ENCODE assay signal across 20 cellular contexts in the genomic region with DNA sequence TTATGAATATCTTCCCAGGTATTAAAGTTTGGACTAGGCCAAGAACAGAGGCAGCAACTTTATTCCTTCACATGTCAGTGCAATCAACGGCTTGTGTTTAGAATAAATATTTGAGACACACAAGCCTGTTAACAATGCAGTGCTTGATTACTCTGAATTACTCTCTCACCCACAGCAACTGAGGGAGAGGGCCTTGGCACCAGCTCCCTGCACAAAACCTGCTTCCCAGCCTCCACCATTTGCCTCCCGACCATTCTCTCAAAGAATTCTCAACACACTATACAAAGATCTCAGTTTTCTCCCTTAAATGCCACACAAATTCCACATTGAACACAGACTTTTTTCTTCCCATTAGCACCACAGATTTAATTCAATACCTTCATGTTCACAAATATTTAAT.
DNase-seq lines count a peak whose midpoint lies in the region; ATAC-seq, FAIRE-seq and TF ChIP-seq lines count a peak whose summit lies in the region.
"Had no signal": no experiment of that assay in that cellular context is flagged by ENCODE, and none has a peak within 500 bp of the region (broad histone marks: within the 10 kb centered on the region; RNA-seq: fewer than 3 reads in every experiment).

No MANE protein-coding gene starts in this region.

- H3K56ac ChIP-seq in H1 (replicated peaks; ENCODE audit: insufficient read length, low read depth, low read length): no peak overlapping the region

- no peak for ATAC-seq in gastrocnemius medialis
- ATAC-seq: activated naive CD4-positive, alpha-beta T cell treated with anti-CD3 and anti-CD28 coated beads, Interleukin-2, amount 50 U/mL, for 72 hours; HepG2; natural killer cell treated with Interleukin-12 subunit alpha and Interleukin-12 subunit beta and Interleukin-15 and Interleukin-18, amount 100 ng/mL, for 72 hours; stimulated activated effector memory CD8-positive, alpha-beta T cell treated with anti-CD3 and anti-CD28 coated beads, Interleukin-12 subunit alpha, Interleukin-12 subunit beta, amount 100 ng/mL, for 72 hours had no signal

- H3K27ac ChIP-seq in H1 (ENCODE audit: low read depth, low read length): no peak overlapping the region
- no peak overlapping the region for H3K27ac ChIP-seq in mesodermal cell (ENCODE audit: low read depth, low read length, severe bottlenecking)
- peak overlapping the region; percentile 34 for H3K27ac ChIP-seq in vagina
- H3K27ac ChIP-seq in gastrocnemius medialis: no peak overlapping the region

- TF ChIP-seq POLR2A in H1 (IDR thresholded peaks at IDR 0.05; ENCODE audit: control extremely low read depth in 1 of 2, low read depth in 2 of 2, low read length in 2 of 2) (no peak), vagina (IDR thresholded peaks at IDR 0.05) (no peak), gastrocnemius medialis (IDR thresholded peaks at IDR 0.05) (no peak)

- peaks cover 2 to 26% (median 15%) of the 10 kb centered on the region in 4 experiments; a peak in 5 of 7 replicates for H3K4me1 ChIP-seq in H1 (replicated peaks in 1 of 4; ENCODE audit: control insufficient read depth in 3 of 4, insufficient read depth in 4 of 4, low read length in 3 of 4)
- peaks cover 9% of the 10 kb centered on the region for H3K4me1 ChIP-seq in mesodermal cell (ENCODE audit: control insufficient read depth, insufficient read depth, low read length, poor library complexity, severe bottlenecking)
- H3K4me1 ChIP-seq in vagina: no peaks in the 10 kb centered on the region
- no peaks in the 10 kb centered on the region for H3K4me1 ChIP-seq in gastrocnemius medialis
- H3K4me1 ChIP-seq: Peyer's patch had no signal

- no peak for TF ChIP-seq RAD21 in H1 (IDR thresholded peaks at IDR 0.05 in 1 of 2, conservative IDR thresholded peaks at IDR 0.05 in 1 of 2; ENCODE audit: low read depth in 2 of 2, low read length in 2 of 2)

- TF ChIP-seq EP300 in H1 (IDR thresholded peaks at IDR 0.05; ENCODE audit: borderline replicate concordance in 1 of 2, low read depth in 2 of 2, low read length in 2 of 2): no peak

- H3K4me3 ChIP-seq in H1 (ENCODE audit: extremely low read depth in 1 of 4, insufficient read depth in 2 of 4, low read depth in 3 of 4, low read length in 4 of 4): peak overlapping the region in 1 of 4 experiments; percentile 57; a peak in 3 of 8 replicates
- H3K4me3 ChIP-seq in mesodermal cell (ENCODE audit: extremely low read depth, insufficient read depth, low read length, poor library complexity, severe bottlenecking): peak overlapping the region; percentile 40
- H3K4me3 ChIP-seq in vagina: peak overlapping the region in 1 of 2 donors; percentile 35
- no peak overlapping the region for H3K4me3 ChIP-seq in gastrocnemius medialis

- H3K36me3 ChIP-seq in H1 (ENCODE audit: control insufficient read depth in 2 of 4, insufficient read depth in 4 of 4, low read length in 3 of 4) (no peaks in the 10 kb centered on the region), mesodermal cell (ENCODE audit: control insufficient read depth, insufficient read depth, low read length) (peaks cover 15% of the 10 kb centered on the region), vagina (no peaks in the 10 kb centered on the region), gastrocnemius medialis (no peaks in the 10 kb centered on the region)
- H3K36me3 ChIP-seq: Peyer's patch had no signal

- no peak overlapping the region for H3K18ac ChIP-seq in H1 (ENCODE audit: extremely low read depth, low read length)

- no peaks in the 10 kb centered on the region for H4K20me1 ChIP-seq in H1 (replicated peaks in 1 of 2; ENCODE audit: control insufficient read depth in 1 of 2, insufficient read depth in 2 of 2, low read length in 2 of 2)

- TF ChIP-seq CTCF in H1 (IDR thresholded peaks at IDR 0.05; ENCODE audit: control extremely low read depth in 1 of 3, insufficient read depth in 1 of 3, low read depth in 1 of 3, low read length in 3 of 3) (no peak), vagina (IDR thresholded peaks at IDR 0.05) (no peak), gastrocnemius medialis (IDR thresholded peaks at IDR 0.05 in 4 of 5, conservative IDR thresholded peaks at IDR 0.05 in 1 of 5) (no peak)

- H3K14ac ChIP-seq in H1 (ENCODE audit: insufficient read length): no peak overlapping the region

- H3K23ac ChIP-seq in H1 (ENCODE audit: insufficient read length): no peak overlapping the region

- in situ Hi-C loops in gastrocnemius medialis (cut with MboI; ENCODE audit: low sequenced_read_pairs in 4 of 4): no loop called here

- no peak for FAIRE-seq in H1 (lab: Jason Lieb, UNC)
- FAIRE-seq: endometrium, G401.6, HepG2, urothelium cell line had no signal

- H2AFZ ChIP-seq in H1 (ENCODE audit: low read length): no peak overlapping the region

- H3K79me1 ChIP-seq in H1 (ENCODE audit: low read depth, low read length): no peaks in the 10 kb centered on the region; the same call in none of the 2 replicates

- H2BK15ac ChIP-seq in H1 (ENCODE audit: low read length): peak overlapping the region; percentile 12; the same call in 1 of the 2 replicates

- no peak overlapping the region for H4K5ac ChIP-seq in H1 (ENCODE audit: insufficient read length, low read depth, low read length)

- no peak overlapping the region for H4K91ac ChIP-seq in H1 (replicated peaks; ENCODE audit: insufficient read length, low read length)

- no peaks in the 10 kb centered on the region for H3K9me3 ChIP-seq in H1 (ENCODE audit: insufficient read depth in 2 of 2, low read depth in 1 of 2, low read length in 1 of 2)
- H3K9me3 ChIP-seq in mesodermal cell (ENCODE audit: control insufficient read depth, low read length): no peaks in the 10 kb centered on the region
- H3K9me3 ChIP-seq in vagina: no peaks in the 10 kb centered on the region
- H3K9me3 ChIP-seq in gastrocnemius medialis: no peaks in the 10 kb centered on the region
- H3K9me3 ChIP-seq: Peyer's patch had no signal

- no peak overlapping the region for H2BK120ac ChIP-seq in H1 (replicated peaks; ENCODE audit: low read depth, low read length)

- intact Hi-C loops in vagina (cut with DNase I): no loop called here
- intact Hi-C loops in gastrocnemius medialis (cut with DNase I; ENCODE audit: low total_unique reads): no loop called here

- H3K4ac ChIP-seq in H1 (replicated peaks; ENCODE audit: insufficient read length, low read depth, low read length): no peak overlapping the region

- H3K9ac ChIP-seq in H1 (replicated peaks in 1 of 4; ENCODE audit: extremely low read depth in 1 of 4, low read depth in 3 of 4, low read length in 3 of 4): no peak overlapping the region

- H2AK5ac ChIP-seq in H1 (ENCODE audit: low read depth, low read length): no peak overlapping the region; the same call in 1 of the 2 replicates

- POLR2A ChIA-PET in H1 (lab: Charles Lee; ENCODE audit: partially characterized antibody): no interaction called here

- no peaks in the 10 kb centered on the region for H3K27me3 ChIP-seq in H1 (replicated peaks in 1 of 4; ENCODE audit: control insufficient read depth in 3 of 4, extremely low read depth in 1 of 4, insufficient read depth in 3 of 4, low read length in 3 of 4)
- no peaks in the 10 kb centered on the region for H3K27me3 ChIP-seq in vagina
- H3K27me3 ChIP-seq in gastrocnemius medialis: no peaks in the 10 kb centered on the region
- H3K27me3 ChIP-seq: Peyer's patch had no signal

- H2BK12ac ChIP-seq in H1 (ENCODE audit: low read depth, low read length): no peak overlapping the region

- WGBS in H1 (ENCODE audit: extremely low coverage in 1 of 2, insufficient coverage in 1 of 2, insufficient read length in 1 of 2, insufficient replicate concordance in 2 of 2, low coverage in 1 of 2, low lambda C conversion rate in 2 of 2, missing lambda C conversion rate in 1 of 2), 2 experiments: 80% methylated on average over 2 of the region's 2 CpGs; no CpG with 5 or more reads in 1 of the 2 experiments
- WGBS in mesodermal cell (ENCODE audit: insufficient coverage in 2 of 2), 2 experiments: 61 to 69% methylated on average over 1 to 2 of the region's 2 CpGs

- H3K79me2 ChIP-seq in H1 (ENCODE audit: control insufficient read depth in 1 of 2, insufficient read depth in 2 of 2, low read length in 2 of 2): peaks cover 0 to 7% of the 10 kb centered on the region in 2 experiments; a peak in 2 of 4 replicates

- CTCF ChIA-PET in H1 (lab: Charles Lee; ENCODE audit: partially characterized antibody): interaction anchor here (0.8 to 1.3 kb wide), 2 partner anchors 100 to 136 kb away, joined by 3 read pairs; no protein-coding TSS in a partner anchor

- H4K8ac ChIP-seq in H1 (ENCODE audit: extremely low read depth, insufficient read depth, low read length): no peak overlapping the region

- no peaks in the 10 kb centered on the region; the same call in 1 of the 2 replicates for H3K23me2 ChIP-seq in H1 (ENCODE audit: low read depth, low read length)

- no peak overlapping the region for H2BK5ac ChIP-seq in H1 (ENCODE audit: low read depth, low read length)

- DNase-seq in NCI-H82 (lab: John Stamatoyannopoulos, UW) (peak; percentile 5), NCI-H82 treated with DMSO at 0.1 percent for 48 hours (lab: John Stamatoyannopoulos, UW; ENCODE audit: unreplicated experiment) (no peak), H1 (ENCODE audit: low read depth in 1 of 2, low spot score in 2 of 2) (no peak), vagina (ENCODE audit: extremely low spot score in 2 of 2) (no peak), NCI-H524 treated with DMSO at 0.1 percent for 48 hours (lab: John Stamatoyannopoulos, UW) (no peak), NCI-H1694 treated with DMSO at 0.1 percent for 48 hours (lab: John Stamatoyannopoulos, UW) (no peak), gastrocnemius medialis (no peak)
- DNase-seq: CD4-positive, alpha-beta T cell; central memory CD4-positive, alpha-beta T cell; NCI-H226; Peyer's patch; SW 1271 had no signal

- H3K4me2 ChIP-seq in H1 (ENCODE audit: insufficient read depth in 1 of 2, low read depth in 2 of 2, low read length in 2 of 2): peak overlapping the region; percentile 51 to 69; a peak in 3 of 4 replicates

- H2BK20ac ChIP-seq in H1 (ENCODE audit: low read length): no peak overlapping the region

TF ChIP-seq in H1, 55 proteins besides CTCF, POLR2A, EP300 and RAD21 (continues in another document):
- TF ChIP-seq EZH2 (IDR thresholded peaks at IDR 0.05; ENCODE audit: low read depth, low read length, severe bottlenecking): no peak
